Comparison of ENCODE assay signal across 24 cellular contexts in genomic region chr1:83846138-83846537, GRCh38.
DNase-seq lines count a peak whose midpoint lies in the region; ATAC-seq and TF ChIP-seq lines count a peak whose summit lies in the region.
"Had no signal": no experiment of that assay in that cellular context is flagged by ENCODE, and none has a peak within 500 bp of the region (broad histone marks: within the 10 kb centered on the region; RNA-seq: fewer than 3 reads in every experiment).

No MANE protein-coding gene starts in this region.

- H3K27me3 ChIP-seq in right lobe of liver = no peaks in the 10 kb centered on the region
- H3K27me3 ChIP-seq: BLaER1 had no signal

- H3K4me3 ChIP-seq in right lobe of liver = no peak overlapping the region
- H3K4me3 ChIP-seq: BLaER1, PC-9, SK-N-MC had no signal

- ATAC-seq in right lobe of liver = no peak
- no peak for ATAC-seq in GM18907 (IDR thresholded peaks at IDR 0.05; ENCODE audit: unreplicated experiment)
- no peak for ATAC-seq in GM19397 (IDR thresholded peaks at IDR 0.05; ENCODE audit: unreplicated experiment)
- ATAC-seq in left cardiac atrium = no peak
- ATAC-seq: T-helper 17 cell had no signal

- H3K27ac ChIP-seq in right lobe of liver = peak overlapping the region; percentile 31 to 80 (median 70)
- H3K27ac ChIP-seq: BLaER1, PC-9, SK-N-MC had no signal

- no peaks in the 10 kb centered on the region for H3K36me3 ChIP-seq in right lobe of liver
- H3K36me3 ChIP-seq: BLaER1 had no signal

- no peak for TF ChIP-seq POLR2A in right lobe of liver (IDR thresholded peaks at IDR 0.05)

- H3K9me3 ChIP-seq in right lobe of liver = no peaks in the 10 kb centered on the region
- H3K9me3 ChIP-seq: BLaER1, Caco-2 had no signal

- 100% methylated on average over 1 of the region's 1 CpG for WGBS in right lobe of liver (ENCODE audit: insufficient coverage, low coverage, low lambda C conversion rate, missing lambda C conversion rate)

- DNase-seq in D341Med (ENCODE audit: low spot score) (peak; percentile 58), DMS 273 treated with DMSO at 0.1 percent for 48 hours (lab: John Stamatoyannopoulos, UW) (peak; percentile 85), NCI-H69 (lab: John Stamatoyannopoulos, UW) (peak; percentile 77), right lobe of liver (no peak), left cardiac atrium (no peak), DMS79 (lab: John Stamatoyannopoulos, UW) (no peak)
- DNase-seq: Caco-2; CD4-positive, alpha-beta T cell; DMS53; EL; GF-D8; H7; KG1; NCI-H187 treated with DMSO at 0.1 percent for 48 hours; NCI-H526 treated with DMSO at 0.1 percent for 48 hours; PC-9; RPMI8226; SHP77; SW 1271; T-helper 17 cell had no signal

- intact Hi-C loops in right lobe of liver (cut with DNase I) (no loop called here), left cardiac atrium (cut with DNase I) (no loop called here)

- peaks cover 0 to 15% (median 6%) of the 10 kb centered on the region in 4 donors for H3K4me1 ChIP-seq in right lobe of liver
- H3K4me1 ChIP-seq: BLaER1, Caco-2 had no signal

- no peak for TF ChIP-seq CTCF in right lobe of liver (IDR thresholded peaks at IDR 0.05)

Comparison
In these comparisons a context has a peak if more than half of its experiments do, and no peak if none do; other contexts are left out.
1. DNase-seq: peak in D341Med (single experiment), DMS 273 treated with DMSO at 0.1 percent for 48 hours (single experiment) and NCI-H69 (single experiment); none in right lobe of liver (0 of 3), left cardiac atrium (single experiment) and DMS79 (single experiment).